Comparison of ENCODE assay signal across 17 cellular contexts in genomic region chr4:142315999-142316398, GRCh38.
DNase-seq lines count a peak whose midpoint lies in the region; ATAC-seq, FAIRE-seq and TF ChIP-seq lines count a peak whose summit lies in the region.
"Had no signal": no experiment of that assay in that cellular context is flagged by ENCODE, and none has a peak within 500 bp of the region (broad histone marks: within the 10 kb centered on the region; RNA-seq: fewer than 3 reads in every experiment).

No MANE protein-coding gene starts in this region.

- H3K9me3 ChIP-seq in esophagus muscularis mucosa, result no peaks in the 10 kb centered on the region
- H3K9me3 ChIP-seq: SJSA1 had no signal

- no peaks in the 10 kb centered on the region for H3K27me3 ChIP-seq in esophagus muscularis mucosa
- H3K27me3 ChIP-seq: SJSA1 had no signal

- no peak overlapping the region for H3K27ac ChIP-seq in esophagus muscularis mucosa (replicated peaks in 1 of 4)
- H3K27ac ChIP-seq: GM23248, RWPE1, SJSA1 had no signal

- TF ChIP-seq CTCF in esophagus muscularis mucosa (IDR thresholded peaks at IDR 0.05), result no peak

- TF ChIP-seq POLR2A in esophagus muscularis mucosa (IDR thresholded peaks at IDR 0.05; ENCODE audit: low read depth), result no peak

- no peaks in the 10 kb centered on the region for H3K27me3 Mint-ChIP-seq in stimulated activated naive CD8-positive, alpha-beta T cell treated with anti-CD3 and anti-CD28 coated beads, Interleukin-15, Interleukin-2, amounts not matched to agents 100 ng/mL and 50 ng/mL, for 24 hours
- no peaks in the 10 kb centered on the region for H3K27me3 Mint-ChIP-seq in effector memory CD8-positive, alpha-beta T cell

- H3K4me3 Mint-ChIP-seq in stimulated activated naive CD8-positive, alpha-beta T cell treated with anti-CD3 and anti-CD28 coated beads, Interleukin-15, Interleukin-2, amounts not matched to agents 100 ng/mL and 50 ng/mL, for 24 hours, result no peak overlapping the region
- no peak overlapping the region for H3K4me3 Mint-ChIP-seq in effector memory CD8-positive, alpha-beta T cell

- FAIRE-seq in islet of Langerhans (lab: Jason Lieb, UNC), result peak; percentile 92
- FAIRE-seq: GM12878 had no signal

- no peaks in the 10 kb centered on the region for H3K36me3 ChIP-seq in esophagus muscularis mucosa
- H3K36me3 ChIP-seq: SJSA1 had no signal

- WGBS in esophagus muscularis mucosa, result 72% methylated on average over 2 of the region's 2 CpGs

- H3K9me3 Mint-ChIP-seq in stimulated activated naive CD8-positive, alpha-beta T cell treated with anti-CD3 and anti-CD28 coated beads, Interleukin-15, Interleukin-2, amounts not matched to agents 100 ng/mL and 50 ng/mL, for 24 hours, result no peaks in the 10 kb centered on the region
- no peaks in the 10 kb centered on the region for H3K9me3 Mint-ChIP-seq in effector memory CD8-positive, alpha-beta T cell

- no peak for TF ChIP-seq EP300 in esophagus muscularis mucosa (IDR thresholded peaks at IDR 0.05)

- DNase-seq in stimulated activated naive CD8-positive, alpha-beta T cell treated with anti-CD3 and anti-CD28 coated beads, Interleukin-15, Interleukin-2, amounts not matched to agents 100 U/mL and 50 U/mL, for 24 hours, result no peak
- peak; percentile 22 for DNase-seq in RPMI8226
- no peak for DNase-seq in NOMO-1 (lab: John Stamatoyannopoulos, UW; ENCODE audit: unreplicated experiment in 2 of 2)
- no peak for DNase-seq in effector memory CD8-positive, alpha-beta T cell
- no peak for DNase-seq in esophagus muscularis mucosa (ENCODE audit: extremely low spot score)
- DNase-seq: GDM1, GM23248, HCEC 1CT, NCI-H1105 treated with DMSO at 0.1 percent for 48 hours, NCI-H1694 treated with DMSO at 0.1 percent for 48 hours, NCI-H2107, NCI-H2227 treated with DMSO at 0.1 percent for 48 hours had no signal

- peak overlapping the region; percentile 29 for H3K27ac Mint-ChIP-seq in stimulated activated naive CD8-positive, alpha-beta T cell treated with anti-CD3 and anti-CD28 coated beads, Interleukin-15, Interleukin-2, amounts not matched to agents 100 ng/mL and 50 ng/mL, for 24 hours
- H3K27ac Mint-ChIP-seq in effector memory CD8-positive, alpha-beta T cell, result no peak overlapping the region

- H3K36me3 Mint-ChIP-seq in stimulated activated naive CD8-positive, alpha-beta T cell treated with anti-CD3 and anti-CD28 coated beads, Interleukin-15, Interleukin-2, amounts not matched to agents 100 ng/mL and 50 ng/mL, for 24 hours (ENCODE audit: low read depth), result peaks cover 70% of the 10 kb centered on the region
- peaks cover 7% of the 10 kb centered on the region for H3K36me3 Mint-ChIP-seq in effector memory CD8-positive, alpha-beta T cell (ENCODE audit: insufficient read depth)

- ATAC-seq in stimulated activated naive CD8-positive, alpha-beta T cell treated with anti-CD3 and anti-CD28 coated beads, Interleukin-15, Interleukin-2, amounts not matched to agents 100 U/mL and 50 U/mL, for 24 hours, result no peak
- ATAC-seq in effector memory CD8-positive, alpha-beta T cell (replicated peaks), result no peak
- ATAC-seq: GM12878 had no signal

- peaks cover 48% of the 10 kb centered on the region for H3K4me1 Mint-ChIP-seq in stimulated activated naive CD8-positive, alpha-beta T cell treated with anti-CD3 and anti-CD28 coated beads, Interleukin-15, Interleukin-2, amounts not matched to agents 100 ng/mL and 50 ng/mL, for 24 hours (ENCODE audit: low read depth)
- H3K4me1 Mint-ChIP-seq in effector memory CD8-positive, alpha-beta T cell (ENCODE audit: low read depth in 2 of 2), result peaks cover 36 to 64% of the 10 kb centered on the region in 2 donors

- no peaks in the 10 kb centered on the region for H3K4me1 ChIP-seq in esophagus muscularis mucosa
- H3K4me1 ChIP-seq: SJSA1 had no signal

- intact Hi-C loops in esophagus muscularis mucosa (cut with DNase I), result no loop called here

- no peak overlapping the region for H3K4me3 ChIP-seq in esophagus muscularis mucosa
- H3K4me3 ChIP-seq: GM12878, GM23248, SJSA1 had no signal
